2 cellular contexts compared by ENCODE assay signal in the genomic region with DNA sequence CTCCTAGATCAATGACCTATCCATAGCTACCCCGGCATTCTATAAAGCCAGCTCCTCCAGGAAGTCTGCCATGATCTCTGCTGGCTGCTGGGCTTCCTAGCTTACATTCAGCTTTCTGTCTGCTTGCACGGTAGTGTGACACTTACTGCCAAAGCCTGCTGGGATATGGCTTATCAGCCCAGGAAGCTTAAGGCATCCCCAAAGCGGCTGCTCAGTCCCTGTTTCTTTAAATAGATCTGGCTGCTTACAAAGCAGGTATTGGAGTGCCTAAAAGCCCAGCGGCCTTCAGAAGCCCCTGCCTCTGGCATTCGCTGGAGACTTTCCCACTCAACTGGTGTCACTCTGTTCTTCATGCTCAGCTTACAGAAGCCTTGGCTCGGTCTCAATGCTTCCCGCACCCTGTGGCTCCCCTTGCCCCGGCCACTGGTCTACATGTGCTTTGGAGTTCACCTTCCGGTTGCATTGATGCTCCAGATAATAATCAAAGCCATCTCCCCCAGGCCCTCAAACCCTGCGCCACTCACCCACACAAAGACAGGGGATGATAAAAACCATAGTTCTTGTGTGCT.
TF ChIP-seq lines count a peak whose summit lies in the region.

No MANE protein-coding gene starts in this region.

TF ChIP-seq in A549, 52 proteins besides CTCF, POLR2A, EP300 and RAD21:
- TF ChIP-seq ESRRA (IDR thresholded peaks at IDR 0.05; ENCODE audit: borderline replicate concordance, low read length) (no peak), SREBF2 (IDR thresholded peaks at IDR 0.05) (no peak), ZFP36 (IDR thresholded peaks at IDR 0.05; ENCODE audit: borderline replicate concordance, partially characterized antibody) (peak; percentile 32)

TF ChIP-seq in IMR-90, 13 proteins besides CTCF, POLR2A, EP300 and RAD21:
- TF ChIP-seq MAFK (IDR thresholded peaks at IDR 0.05; ENCODE audit: low read depth, low read length) (no peak), MAZ (IDR thresholded peaks at IDR 0.05; ENCODE audit: borderline replicate concordance, low read depth, low read length) (no peak), FOS (IDR thresholded peaks at IDR 0.05; ENCODE audit: low read depth, low read length) (no peak), CEBPB (IDR thresholded peaks at IDR 0.05; ENCODE audit: low read depth, low read length) (no peak)
- TF ChIP-seq, protein P1, sequence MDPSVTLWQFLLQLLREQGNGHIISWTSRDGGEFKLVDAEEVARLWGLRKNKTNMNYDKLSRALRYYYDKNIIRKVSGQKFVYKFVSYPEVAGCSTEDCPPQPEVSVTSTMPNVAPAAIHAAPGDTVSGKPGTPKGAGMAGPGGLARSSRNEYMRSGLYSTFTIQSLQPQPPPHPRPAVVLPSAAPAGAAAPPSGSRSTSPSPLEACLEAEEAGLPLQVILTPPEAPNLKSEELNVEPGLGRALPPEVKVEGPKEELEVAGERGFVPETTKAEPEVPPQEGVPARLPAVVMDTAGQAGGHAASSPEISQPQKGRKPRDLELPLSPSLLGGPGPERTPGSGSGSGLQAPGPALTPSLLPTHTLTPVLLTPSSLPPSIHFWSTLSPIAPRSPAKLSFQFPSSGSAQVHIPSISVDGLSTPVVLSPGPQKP (IDR thresholded peaks at IDR 0.05; ENCODE audit: borderline replicate concordance, low read depth, low read length): no peak
